Comparison of ENCODE assay signal across 13 cellular contexts in the genomic region with DNA sequence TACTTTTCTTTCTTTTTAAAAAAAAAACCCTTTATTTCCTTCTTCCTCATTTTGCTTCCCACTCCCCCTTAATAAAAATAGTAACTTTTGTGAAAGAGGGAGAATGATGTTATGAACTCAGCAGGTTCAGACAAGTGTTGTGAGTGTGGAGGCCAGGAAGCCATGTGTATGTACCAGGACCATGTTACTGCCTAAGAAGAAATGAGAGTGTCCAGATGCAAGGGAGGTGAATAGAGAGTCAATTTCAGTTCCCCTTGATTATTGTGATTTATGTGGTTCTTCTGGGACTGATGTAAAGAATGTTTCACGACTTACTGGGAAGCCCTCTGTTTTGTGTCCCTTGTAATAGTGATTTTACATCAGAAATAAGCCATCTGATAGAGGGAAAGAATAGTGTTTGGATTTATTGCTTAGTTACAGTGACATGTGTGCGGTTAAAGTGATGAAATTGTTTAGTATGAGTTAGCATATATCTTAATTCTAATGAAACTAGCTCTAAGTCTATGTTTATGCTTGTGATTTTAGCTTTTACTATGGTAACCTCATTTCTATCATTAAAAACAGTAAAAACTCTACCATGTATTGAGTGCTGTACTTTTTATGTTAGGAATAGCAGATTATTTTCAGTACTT. TPM values are rescaled to one million over a fixed set of nuclear protein-coding genes. Genes with fewer than 3 reads are reported as not detected.
A peak's percentile ranks its signal among the peaks of the same experiment; 100 is the strongest.
DNase-seq lines count a peak whose midpoint lies in the region; ATAC-seq and TF ChIP-seq lines count a peak whose summit lies in the region.
"Had no signal": no experiment of that assay in that cellular context is flagged by ENCODE, and none has a peak within 500 bp of the region (broad histone marks: within the 10 kb centered on the region; RNA-seq: fewer than 3 reads in every experiment).

No MANE protein-coding gene starts in this region.

- WGBS in heart right ventricle, 2 donors, result 69 to 78% methylated on average over 2 of the region's 2 CpGs
- 45 to 53% methylated on average over 2 of the region's 2 CpGs for WGBS in aorta, 2 donors

- peak overlapping the region; percentile 62 for H3K4me2 ChIP-seq in Karpas-422 (ENCODE audit: low read depth, low read length, poor library complexity, severe bottlenecking)

- ATAC-seq in left ventricle myocardium superior (peak; percentile 13), heart right ventricle (no peak), aorta (ENCODE audit: low FRiP score) (no peak)

- H3K4me3 Mint-ChIP-seq in progenitor cell of endocrine pancreas (ENCODE audit: low read depth), result no peak overlapping the region

- H3K27me3 Mint-ChIP-seq in progenitor cell of endocrine pancreas, result no peaks in the 10 kb centered on the region

- intact Hi-C loops in left ventricle myocardium superior (cut with micrococcal nuclease), result no loop called here
- intact Hi-C loops in heart right ventricle (cut with DNase I), result no loop called here
- intact Hi-C loops in aorta (cut with DNase I), result no loop called here

- peaks cover 17% of the 10 kb centered on the region for H3K4me1 Mint-ChIP-seq in progenitor cell of endocrine pancreas (ENCODE audit: low read depth)

- H3K9me3 Mint-ChIP-seq in progenitor cell of endocrine pancreas (ENCODE audit: low read depth), result no peaks in the 10 kb centered on the region

- no peak overlapping the region for H3K27ac Mint-ChIP-seq in progenitor cell of endocrine pancreas

- H3K27ac ChIP-seq in heart right ventricle (peak overlapping the region in 3 of 10 donors; percentile 20 to 55 (median 52)), Karpas-422 (ENCODE audit: low read length) (peak overlapping the region; percentile 87), aorta (ENCODE audit: low read depth in 1 of 2, low read length in 2 of 2) (no peak overlapping the region)

- H2AFZ ChIP-seq in Karpas-422 (ENCODE audit: low read length), result no peak overlapping the region

- peaks cover 99% of the 10 kb centered on the region for H3K79me2 ChIP-seq in Karpas-422 (ENCODE audit: low read length)

- peaks cover 0 to 6% (median 0%) of the 10 kb centered on the region in 9 donors for H3K36me3 ChIP-seq in heart right ventricle
- H3K36me3 ChIP-seq in Karpas-422 (ENCODE audit: insufficient read depth, low read length), result peaks cover 14% of the 10 kb centered on the region; the same call in 1 of the 2 replicates
- peaks cover 0 to under 1% of the 10 kb centered on the region in 2 donors for H3K36me3 ChIP-seq in aorta (ENCODE audit: control insufficient read depth in 1 of 2, insufficient read depth in 2 of 2, low read length in 1 of 2)

- H3K9me2 ChIP-seq in Karpas-422 (replicated peaks; ENCODE audit: insufficient read depth, low read length), result no peaks in the 10 kb centered on the region

- H3K27me3 ChIP-seq in heart right ventricle (no peaks in the 10 kb centered on the region), Karpas-422 (ENCODE audit: low read length) (no peaks in the 10 kb centered on the region), aorta (ENCODE audit: control insufficient read depth in 1 of 2, insufficient read depth in 2 of 2, low read length in 1 of 2) (no peaks in the 10 kb centered on the region)
- H3K27me3 ChIP-seq: BLaER1 treated with 17β-estradiol and CSF1 and Interleukin-3, amounts not matched to agents 10 nM and 100 nM had no signal

- TF ChIP-seq CTCF in heart right ventricle (IDR thresholded peaks at IDR 0.05), result no peak
- TF ChIP-seq CTCF in fibroblast of mammary gland (conservative IDR thresholded peaks at IDR 0.05; ENCODE audit: control insufficient read depth, insufficient read depth, low read depth, low read length), result no peak
- no peak for TF ChIP-seq CTCF in progenitor cell of endocrine pancreas (IDR thresholded peaks at IDR 0.05; ENCODE audit: unreplicated experiment)

- no peaks in the 10 kb centered on the region for H4K20me1 ChIP-seq in Karpas-422 (ENCODE audit: insufficient read depth, low read depth, low read length)

- no peak overlapping the region for H3K4me3 ChIP-seq in heart right ventricle
- no peak overlapping the region for H3K4me3 ChIP-seq in Karpas-422 (ENCODE audit: low read length)
- no peak overlapping the region for H3K4me3 ChIP-seq in fibroblast of mammary gland (ENCODE audit: control insufficient read depth, low read depth, low read length)
- H3K4me3 ChIP-seq in aorta (ENCODE audit: low read length in 2 of 2), result no peak overlapping the region
- H3K4me3 ChIP-seq: BLaER1 treated with 17β-estradiol and CSF1 and Interleukin-3, amounts not matched to agents 10 nM and 100 nM had no signal

- H3K9me3 ChIP-seq in heart right ventricle, result no peaks in the 10 kb centered on the region
- no peaks in the 10 kb centered on the region for H3K9me3 ChIP-seq in Karpas-422 (ENCODE audit: low read length)
- no peaks in the 10 kb centered on the region for H3K9me3 ChIP-seq in aorta (ENCODE audit: control insufficient read depth, low read length)

- peak overlapping the region; percentile 35; the same call in 1 of the 2 replicates for H3K9ac ChIP-seq in Karpas-422 (ENCODE audit: low read length)

- peaks cover 5% of the 10 kb centered on the region for H3K36me3 Mint-ChIP-seq in progenitor cell of endocrine pancreas (ENCODE audit: insufficient read depth)

- no peak for DNase-seq in left ventricle myocardium superior
- DNase-seq in heart right ventricle, result no peak
- peak; percentile 77 for DNase-seq in Karpas-422
- DNase-seq in fibroblast of mammary gland (ENCODE audit: low read depth), result peak; percentile 10
- DNase-seq in cortex of kidney (lab: John Stamatoyannopoulos, UW), result no peak
- DNase-seq in aorta, result no peak
- DNase-seq in NK-92 treated with Interleukin-12 subunit alpha and Interleukin-12 subunit beta, amount 100 ng/mL, for 24 hours (lab: John Stamatoyannopoulos, UW), result no peak
- DNase-seq in progenitor cell of endocrine pancreas (ENCODE audit: low spot score, unreplicated experiment), result no peak
- DNase-seq: activated CD8-positive, alpha-beta memory T cell treated with anti-CD3 and anti-CD28 coated beads for 24 hours; caudate nucleus; NCI-H1092 treated with DMSO at 0.1 percent for 48 hours; occipital lobe had no signal

- H3K4me1 ChIP-seq in heart right ventricle (peaks cover 3 to 72% (median 43%) of the 10 kb centered on the region in 9 donors), Karpas-422 (ENCODE audit: low read length) (peaks cover 46% of the 10 kb centered on the region), aorta (ENCODE audit: control insufficient read depth in 1 of 2, insufficient read depth in 2 of 2, low read length in 2 of 2) (peaks cover 10 to 11% of the 10 kb centered on the region in 2 donors)

RNA-seq across cellular contexts. Expression of gene FBXO34, which starts 32.5 kb away (rescaled TPM):
- total RNA-seq in left ventricle myocardium superior, result 27.2 TPM
- 10 to 100 TPM; 16.9 to 26.2 (median 21.2) TPM for total RNA-seq in heart right ventricle
- 10 to 100 TPM in 1 of 2 donors, 1 to 10 TPM in 1; 8.9 to 12.0 TPM for polyA plus RNA-seq in heart right ventricle
- 59.0 and 62.3 TPM in 2 replicates for total RNA-seq in Karpas-422 (2014; rRNA removed; shearing (Covaris generic); ENCODE audit: low replicate concordance)
- total RNA-seq in aorta, result 10 to 100 TPM; 22.2 to 23.1 TPM
- polyA plus RNA-seq in aorta, result 1 to 10 TPM; 7.8 to 9.2 TPM
- total RNA-seq in progenitor cell of endocrine pancreas, result 32.1 and 32.4 TPM in 2 replicates

Comparison
In these comparisons a context has a peak if more than half of its experiments do, and no peak if none do; other contexts are left out.
1. DNase-seq: peak in Karpas-422 (single experiment) and fibroblast of mammary gland (single experiment); none in left ventricle myocardium superior (single experiment), heart right ventricle (0 of 2), cortex of kidney (single experiment), aorta (0 of 2), NK-92 treated with Interleukin-12 subunit alpha and Interleukin-12 subunit beta, amount 100 ng/mL, for 24 hours (single experiment) and progenitor cell of endocrine pancreas (single experiment).